Comparison of ENCODE assay signal across 32 cellular contexts in the genomic region with DNA sequence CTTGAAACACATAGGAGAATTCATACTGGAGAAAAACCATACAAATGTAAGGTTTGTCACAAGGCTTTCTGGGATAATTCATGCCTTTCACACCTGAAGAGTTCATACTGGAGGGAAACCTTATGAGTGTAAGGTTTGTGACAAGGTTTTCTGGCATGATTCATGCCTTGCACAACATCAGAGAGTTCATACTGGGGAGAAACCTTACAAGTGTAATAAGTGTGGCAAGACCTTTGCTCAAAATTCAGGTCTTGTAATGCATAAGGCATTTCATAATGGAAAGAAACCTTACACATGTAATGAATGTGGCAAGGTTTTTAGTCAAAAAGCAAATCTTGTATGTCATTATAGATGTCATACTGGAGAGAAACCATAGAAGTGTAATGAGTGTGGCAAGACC. TPM values are rescaled to one million over a fixed set of nuclear protein-coding genes. Genes with fewer than 3 reads are reported as not detected.
"Had no signal": no experiment of that assay in that cellular context is flagged by ENCODE, and none has a peak within 500 bp of the region (broad histone marks: within the 10 kb centered on the region; RNA-seq: fewer than 3 reads in every experiment).

No MANE protein-coding gene starts in this region.

- H3K9me3 ChIP-seq: ascending aorta, Peyer's patch, SJSA1, SK-N-SH had no signal

- H3K9ac ChIP-seq: KMS-11, SK-N-SH had no signal

- H3K4me1 Mint-ChIP-seq: activated CD4-positive, alpha-beta T cell treated with anti-CD3 and anti-CD28 coated beads, Interleukin-2, amount 10 ng/mL, durations not matched to agents 24 days and 14 days; activated naive CD8-positive, alpha-beta T cell treated with anti-CD3 and anti-CD28 coated beads for 36 hours; activated T-helper 17 cell treated with anti-CD3 and anti-CD28 coated beads, Interleukin-2, amount 50 U/mL, for 72 hours had no signal

- H3K36me3 Mint-ChIP-seq: activated naive CD8-positive, alpha-beta T cell treated with anti-CD3 and anti-CD28 coated beads for 36 hours had no signal

- H3K27ac Mint-ChIP-seq: activated CD4-positive, alpha-beta T cell treated with anti-CD3 and anti-CD28 coated beads, Interleukin-2, amount 10 ng/mL, durations not matched to agents 24 days and 14 days; activated CD8-positive, alpha-beta T cell treated with anti-CD3 and anti-CD28 coated beads for 36 hours; activated naive CD8-positive, alpha-beta T cell treated with anti-CD3 and anti-CD28 coated beads for 36 hours; activated T-cell treated with anti-CD3 and anti-CD28 coated beads, Interleukin-2, amount 50 U/mL, for 72 hours; activated T-helper 17 cell treated with anti-CD3 and anti-CD28 coated beads, Interleukin-2, amount 50 U/mL, for 72 hours; T-helper 1 cell treated with Interleukin-12 subunit alpha and Interleukin-12 subunit beta and Interleukin-4 antibody, amounts not matched to agents 30 μg/mL and 1 μg/mL, for 36 hours; T-helper 2 cell treated with Interferon-gamma antibody and Interleukin-4, amounts not matched to agents 5 μg/mL and 100 μg/mL, for 36 hours had no signal

- H3K27me3 Mint-ChIP-seq: activated CD4-positive, alpha-beta T cell treated with anti-CD3 and anti-CD28 coated beads, Interleukin-2, amount 10 ng/mL, durations not matched to agents 24 days and 14 days had no signal

- DNase-seq: activated CD4-positive, alpha-beta T cell treated with anti-CD3 and anti-CD28 coated beads, Interleukin-2, amount 10 ng/mL, durations not matched to agents 24 days and 14 days; activated CD4-positive, alpha-beta T cell treated with anti-CD3 and anti-CD28 coated beads, Interleukin-2, amount 50 U/mL, for 4 hours; activated CD8-positive, alpha-beta T cell treated with anti-CD3 and anti-CD28 coated beads for 36 hours; activated effector memory CD4-positive, alpha-beta T cell treated with anti-CD3 and anti-CD28 coated beads, Interleukin-2, amount 50 U/mL, for 16 hours; activated naive CD4-positive, alpha-beta T cell; activated naive CD4-positive, alpha-beta T cell treated with anti-CD3 and anti-CD28 coated beads, Interleukin-2, amount 50 U/mL, for 16 hours; activated naive CD8-positive, alpha-beta T cell treated with anti-CD3 and anti-CD28 coated beads for 36 hours; activated T-cell treated with anti-CD3 and anti-CD28 coated beads, Interleukin-2, amount 50 U/mL, for 1 hour; activated T-cell treated with anti-CD3 and anti-CD28 coated beads, Interleukin-2, amount 50 U/mL, for 72 hours; amygdala; caudate nucleus; MV-4-11; NCI-H1092; NCI-H1436 treated with DMSO at 0.1 percent for 48 hours; NCI-H1694 treated with DMSO at 0.1 percent for 48 hours; NCI-H2029; NCI-H510A; NCI-H526; NCI-H748 treated with DMSO at 0.1 percent for 48 hours; NK-92 treated with Interleukin-12 subunit alpha and Interleukin-12 subunit beta, amount 100 ng/mL, for 24 hours; PC-3; Peyer's patch; RPMI8226; SHP77 treated with DMSO at 0.1 percent for 48 hours; SK-N-SH had no signal

- H3K4me1 ChIP-seq: ascending aorta, SJSA1 had no signal

- ATAC-seq: activated CD8-positive, alpha-beta T cell treated with anti-CD3 and anti-CD28 coated beads for 36 hours; activated T-cell treated with anti-CD3 and anti-CD28 coated beads, Interleukin-2, amount 50 U/mL, for 72 hours; activated T-helper 17 cell treated with anti-CD3 and anti-CD28 coated beads, Interleukin-2, amount 50 U/mL, for 72 hours; PC-3 had no signal

- H3K36me3 ChIP-seq: ascending aorta, Peyer's patch, SJSA1 had no signal

- H3K9me3 Mint-ChIP-seq: activated CD4-positive, alpha-beta T cell treated with anti-CD3 and anti-CD28 coated beads, Interleukin-2, amount 10 ng/mL, durations not matched to agents 24 days and 14 days; activated T-helper 17 cell treated with anti-CD3 and anti-CD28 coated beads, Interleukin-2, amount 50 U/mL, for 72 hours; T-helper 2 cell treated with Interferon-gamma antibody and Interleukin-4, amounts not matched to agents 5 μg/mL and 100 μg/mL, for 36 hours had no signal

- H3K4me3 ChIP-seq: ascending aorta, Peyer's patch, SJSA1 had no signal

- H3K4me3 Mint-ChIP-seq: activated CD4-positive, alpha-beta T cell treated with anti-CD3 and anti-CD28 coated beads, Interleukin-2, amount 10 ng/mL, durations not matched to agents 24 days and 14 days; activated CD8-positive, alpha-beta T cell treated with anti-CD3 and anti-CD28 coated beads for 36 hours; activated naive CD8-positive, alpha-beta T cell treated with anti-CD3 and anti-CD28 coated beads for 36 hours; activated T-cell treated with anti-CD3 and anti-CD28 coated beads, Interleukin-2, amount 50 U/mL, for 72 hours; activated T-helper 17 cell treated with anti-CD3 and anti-CD28 coated beads, Interleukin-2, amount 50 U/mL, for 72 hours; T-helper 1 cell treated with Interleukin-12 subunit alpha and Interleukin-12 subunit beta and Interleukin-4 antibody, amounts not matched to agents 30 μg/mL and 1 μg/mL, for 36 hours; T-helper 2 cell treated with Interferon-gamma antibody and Interleukin-4, amounts not matched to agents 5 μg/mL and 100 μg/mL, for 36 hours had no signal

- H3K27me3 ChIP-seq: ascending aorta, Peyer's patch, SJSA1 had no signal

- H3K4me2 ChIP-seq: KMS-11, SK-N-SH had no signal

- H3K27ac ChIP-seq: ascending aorta, KMS-11, Peyer's patch, SJSA1 had no signal

RNA-seq across cellular contexts. Expression of gene ENPEP, which starts 58.8 kb away (rescaled TPM):
- total RNA-seq: activated CD4-positive, alpha-beta T cell treated with anti-CD3 and anti-CD28 coated beads, Interleukin-2, amount 10 ng/mL, durations not matched to agents 24 days and 14 days; activated CD8-positive, alpha-beta memory T cell treated with anti-CD3 and anti-CD28 coated beads for 36 hours; activated naive CD8-positive, alpha-beta T cell treated with anti-CD3 and anti-CD28 coated beads for 36 hours; PC-3 had no signal
